In the genomic region with DNA sequence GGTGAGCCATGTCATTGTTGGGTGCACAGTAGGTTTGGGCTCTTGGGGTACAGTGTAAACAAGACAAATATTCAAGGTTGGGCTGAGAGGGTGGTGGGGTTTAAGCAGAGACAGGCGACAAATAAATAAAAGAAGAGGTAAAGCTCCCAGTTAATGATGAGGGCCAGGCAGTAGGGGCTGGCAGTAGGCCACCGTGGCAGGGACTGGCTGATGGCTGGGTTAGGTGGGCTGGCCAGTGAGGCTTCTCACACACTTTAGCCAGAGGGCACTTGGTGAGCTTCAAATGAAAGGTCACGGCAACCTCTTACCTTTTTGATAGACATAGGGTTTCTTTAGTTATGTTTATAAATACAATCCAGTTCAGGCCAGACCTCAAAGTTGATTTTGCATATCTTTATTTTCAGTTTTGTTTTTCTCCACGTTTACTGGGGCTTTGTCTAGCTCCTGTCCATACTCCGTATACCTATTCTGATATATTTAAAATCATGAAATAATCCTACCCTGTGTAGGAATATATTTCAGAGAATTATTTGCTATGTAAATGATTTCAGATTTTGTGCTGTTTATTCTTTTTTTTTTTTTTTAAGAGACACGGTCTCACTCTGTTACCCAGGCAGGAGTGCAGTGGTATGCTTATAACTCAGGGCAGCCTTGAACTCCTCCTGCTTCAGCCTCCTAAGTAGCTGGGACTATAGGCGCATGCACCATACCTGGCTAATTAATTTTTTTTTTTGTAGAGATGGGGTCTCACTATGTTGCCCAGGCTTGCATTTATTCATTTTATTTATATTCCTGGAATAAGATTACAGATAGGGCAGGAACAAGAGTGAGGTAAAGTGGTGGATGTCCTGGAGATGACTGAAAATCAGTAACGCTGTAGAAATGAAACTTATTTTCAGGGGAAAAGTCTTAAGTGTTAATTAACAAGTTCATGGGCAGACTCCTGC, we compare ENCODE assay signal across 15 cellular contexts.
A peak's percentile ranks its signal among the peaks of the same experiment; 100 is the strongest.
DNase-seq lines count a peak whose midpoint lies in the region; ATAC-seq and TF ChIP-seq lines count a peak whose summit lies in the region.
"Had no signal": no experiment of that assay in that cellular context is flagged by ENCODE, and none has a peak within 500 bp of the region (broad histone marks: within the 10 kb centered on the region; RNA-seq: fewer than 3 reads in every experiment).

No MANE protein-coding gene starts in this region.

- DNase-seq in heart right ventricle (peak in 1 of 2 donors; percentile 33), thoracic aorta (ENCODE audit: low spot score) (no peak), NCI-H2029 treated with DMSO at 0.1 percent for 48 hours (lab: John Stamatoyannopoulos, UW) (no peak), NCI-H526 treated with DMSO at 0.1 percent for 48 hours (lab: John Stamatoyannopoulos, UW) (no peak), epidermal melanocyte (ENCODE audit: insufficient read length, low spot score) (no peak)
- DNase-seq: AML-193, DMS 273 treated with DMSO at 0.1 percent for 48 hours, NCI-H1092 treated with DMSO at 0.1 percent for 48 hours, NCI-H1694 treated with DMSO at 0.1 percent for 48 hours, NCI-H345, NCI-H69, OCI-M1, SJCRH30 had no signal

- ATAC-seq in GM21526 (IDR thresholded peaks at IDR 0.05; ENCODE audit: low FRiP score, unreplicated experiment), result peak; percentile 78
- ATAC-seq in HG03520 (IDR thresholded peaks at IDR 0.05; ENCODE audit: unreplicated experiment), result peak; percentile 61
- peak in 7 of 8 donors; percentile 18 to 67 (median 51) for ATAC-seq in heart right ventricle
- ATAC-seq in thoracic aorta (ENCODE audit: insufficient number of reproducible peaks, low FRiP score, low read depth), result no peak

- H3K9me3 ChIP-seq in heart right ventricle, result no peaks in the 10 kb centered on the region
- H3K9me3 ChIP-seq in thoracic aorta, result no peaks in the 10 kb centered on the region
- H3K9me3 ChIP-seq: SJCRH30 had no signal

- H3K27me3 ChIP-seq in heart right ventricle (no peaks in the 10 kb centered on the region), thoracic aorta (replicated peaks; ENCODE audit: insufficient read depth) (no peaks in the 10 kb centered on the region)
- H3K27me3 ChIP-seq: SJCRH30 had no signal

- intact Hi-C loops in heart right ventricle (cut with DNase I), result no loop called here

- H3K4me3 ChIP-seq in heart right ventricle, result no peak overlapping the region
- H3K4me3 ChIP-seq in thoracic aorta, result peak overlapping the region; percentile 2
- H3K4me3 ChIP-seq: SJCRH30 had no signal

- H3K27ac ChIP-seq in heart right ventricle (peak overlapping the region in 2 of 10 donors; percentile 4 to 22), thoracic aorta (no peak overlapping the region)
- H3K27ac ChIP-seq: SJCRH30 had no signal

- peaks cover 2 to 84% (median 30%) of the 10 kb centered on the region in 9 donors for H3K4me1 ChIP-seq in heart right ventricle
- H3K4me1 ChIP-seq in thoracic aorta (ENCODE audit: control insufficient read depth in 1 of 2, low read depth in 2 of 2), result peaks cover 3 to 38% of the 10 kb centered on the region in 2 donors
- H3K4me1 ChIP-seq: SJCRH30 had no signal

- WGBS in heart right ventricle, 2 donors, result 54 to 60% methylated on average over 8 of the region's 8 CpGs

- H3K36me3 ChIP-seq in heart right ventricle (no peaks in the 10 kb centered on the region), thoracic aorta (no peaks in the 10 kb centered on the region)
- H3K36me3 ChIP-seq: SJCRH30 had no signal

- TF ChIP-seq CTCF in heart right ventricle (IDR thresholded peaks at IDR 0.05) (no peak), thoracic aorta (IDR thresholded peaks at IDR 0.05) (no peak)
